Comparison of ENCODE assay signal across 16 cellular contexts in genomic region chr5:93273176-93273575, GRCh38.
DNase-seq lines count a peak whose midpoint lies in the region; FAIRE-seq and TF ChIP-seq lines count a peak whose summit lies in the region.
"Had no signal": no experiment of that assay in that cellular context is flagged by ENCODE, and none has a peak within 500 bp of the region (broad histone marks: within the 10 kb centered on the region; RNA-seq: fewer than 3 reads in every experiment).

No MANE protein-coding gene starts in this region.

- H3K9me3 ChIP-seq in MG63, result peaks cover 14% of the 10 kb centered on the region
- H3K9me3 ChIP-seq: esophagus squamous epithelium had no signal

- DNase-seq in AG09309 (ENCODE audit: low read depth) (peak; percentile 29), MG63 (peak; percentile 62), bronchial epithelial cell (ENCODE audit: low read depth) (peak; percentile 69), kidney epithelial cell (ENCODE audit: low read depth) (peak; percentile 67), activated gamma-delta T cell (lab: John Stamatoyannopoulos, UW) (no peak), RKO (ENCODE audit: low spot score) (no peak), NCI-H2107 treated with DMSO at 0.1 percent for 48 hours (lab: John Stamatoyannopoulos, UW; ENCODE audit: unreplicated experiment) (no peak), activated gamma-delta T cell treated with Interleukin-2 at 50 U/mL for 16 hours (no peak)
- DNase-seq: activated T-cell treated with anti-CD3 and anti-CD28 coated beads for 4 hours, amniotic stem cell, cortex of kidney, esophagus squamous epithelium, NCI-H1436, NCI-H446 treated with DMSO at 0.1 percent for 48 hours had no signal

- no peak for FAIRE-seq in bronchial epithelial cell (lab: Jason Lieb, UNC)
- FAIRE-seq: K562 had no signal

- H3K36me3 ChIP-seq in MG63 (no peaks in the 10 kb centered on the region), bronchial epithelial cell (ENCODE audit: control insufficient read depth, insufficient read depth, low read length) (no peaks in the 10 kb centered on the region), kidney epithelial cell (ENCODE audit: control insufficient read depth, insufficient read depth, low read length) (no peaks in the 10 kb centered on the region)
- H3K36me3 ChIP-seq: esophagus squamous epithelium had no signal

- H3K4me3 ChIP-seq in AG09309 (ENCODE audit: control insufficient read depth, low read depth, low read length) (no peak overlapping the region), MG63 (no peak overlapping the region), bronchial epithelial cell (ENCODE audit: low read depth, low read length) (no peak overlapping the region), kidney epithelial cell (ENCODE audit: low read depth, low read length) (no peak overlapping the region)
- H3K4me3 ChIP-seq: esophagus squamous epithelium, GM23338, K562 had no signal

- TF ChIP-seq CTCF in AG09309 (IDR thresholded peaks at IDR 0.05; ENCODE audit: control insufficient read depth, insufficient read depth, low read depth, low read length, missing control alignments) (no peak), bronchial epithelial cell (IDR thresholded peaks at IDR 0.05; ENCODE audit: insufficient read depth, low read length, severe bottlenecking) (no peak), kidney epithelial cell (IDR thresholded peaks at IDR 0.05; ENCODE audit: insufficient read depth, low read length, poor library complexity, severe bottlenecking) (no peak)

- H3K27me3 ChIP-seq in MG63 (no peaks in the 10 kb centered on the region), bronchial epithelial cell (ENCODE audit: control insufficient read depth, insufficient read depth, low read length) (no peaks in the 10 kb centered on the region), kidney epithelial cell (ENCODE audit: control insufficient read depth, insufficient read depth, low read length) (no peaks in the 10 kb centered on the region)
- H3K27me3 ChIP-seq: esophagus squamous epithelium had no signal

Comparison
In these comparisons a context has a peak if more than half of its experiments do, and no peak if none do; other contexts are left out.
1. DNase-seq: peak in AG09309 (single experiment), MG63 (single experiment), bronchial epithelial cell (single experiment) and kidney epithelial cell (single experiment); none in activated gamma-delta T cell (single experiment), RKO (single experiment), NCI-H2107 treated with DMSO at 0.1 percent for 48 hours (single experiment) and activated gamma-delta T cell treated with Interleukin-2 at 50 U/mL for 16 hours (single experiment).